In the genomic region with DNA sequence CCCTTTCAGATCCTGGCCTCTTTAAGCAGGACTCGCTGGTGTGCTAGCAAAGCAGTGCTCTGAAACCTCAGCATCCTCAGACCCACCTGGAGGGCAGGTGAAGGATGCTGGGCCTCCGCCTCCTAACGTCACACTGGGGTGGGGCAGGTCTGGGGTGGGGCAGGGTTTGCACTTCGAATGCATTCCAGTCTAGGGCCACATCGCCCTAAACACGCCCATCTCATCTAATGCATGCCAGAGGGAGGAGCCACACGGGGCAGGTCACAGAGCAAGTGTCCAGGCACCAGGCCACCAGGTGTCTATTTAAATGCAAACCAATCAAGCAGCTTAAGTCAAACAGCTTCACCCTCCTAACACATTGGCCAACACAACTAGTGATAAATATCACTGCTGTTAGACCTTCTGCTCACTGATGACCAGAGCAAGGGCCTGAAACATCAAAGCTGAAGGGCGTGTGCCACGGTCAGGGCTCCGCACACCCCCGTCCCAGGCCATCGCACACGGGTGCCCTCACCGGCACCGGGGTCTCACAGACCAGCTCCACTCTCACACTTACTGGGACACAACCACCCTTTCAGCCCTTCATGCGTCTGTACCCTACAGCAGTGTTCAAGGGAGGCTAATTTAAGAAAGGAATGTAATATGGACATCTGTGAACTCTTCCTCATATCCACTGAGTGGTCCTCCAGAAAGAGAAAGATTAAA, we compare ENCODE assay signal across 1 cellular context.
TF ChIP-seq lines count a peak whose summit lies in the region.

No MANE protein-coding gene starts in this region.

TF ChIP-seq in GM23338, 12 proteins besides CTCF, POLR2A, EP300 and RAD21 (continued from another document):
- TF ChIP-seq ZNF331 (CRISPR knock-in tag; IDR thresholded peaks at IDR 0.05; ENCODE audit: low read depth), result no peak
- no peak for TF ChIP-seq ETS1 (IDR thresholded peaks at IDR 0.05)
- no peak for TF ChIP-seq POLR2AphosphoS5 (IDR thresholded peaks at IDR 0.05; ENCODE audit: low read depth)
